ENCODE assay signal across 1 cellular context in the genomic region with DNA sequence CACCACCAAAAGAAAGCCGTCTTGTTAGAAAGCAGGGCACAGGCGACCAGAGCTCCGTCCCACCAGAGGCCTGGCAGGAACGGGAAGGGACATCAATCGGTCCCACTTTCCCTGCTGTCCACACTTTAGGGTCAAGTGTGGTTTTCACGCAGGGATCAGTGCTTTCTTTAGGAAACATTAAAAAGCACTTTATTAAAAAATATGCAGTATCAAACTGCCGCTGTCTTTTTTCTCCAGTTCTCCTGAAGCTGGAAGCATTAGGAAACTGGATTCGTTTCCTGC.
A peak's percentile ranks its signal among the peaks of the same experiment; 100 is the strongest.
TF ChIP-seq lines count a peak whose summit lies in the region.

No MANE protein-coding gene starts in this region.

TF ChIP-seq in K562, 482 proteins besides CTCF, POLR2A, EP300 and RAD21:
- no peak for TF ChIP-seq EWSR1 (IDR thresholded peaks at IDR 0.05; ENCODE audit: borderline replicate concordance, low read depth, partially characterized antibody)
- TF ChIP-seq EZH2 (IDR thresholded peaks at IDR 0.05; ENCODE audit: borderline replicate concordance, low read depth, low read length) = peak; percentile 48
